ENCODE assay signal across 8 cellular contexts in genomic region chr2:64525323-64525625, GRCh38. TPM values are rescaled to one million over a fixed set of nuclear protein-coding genes. Genes with fewer than 3 reads are reported as not detected.
DNase-seq lines count a peak whose midpoint lies in the region; ATAC-seq and TF ChIP-seq lines count a peak whose summit lies in the region.

No MANE protein-coding gene starts in this region.

- no peak overlapping the region for H4K91ac ChIP-seq in mesenchymal stem cell (ENCODE audit: low read length)

- POLR2A ChIA-PET in AG04449 (lab: Yijun Ruan, JAX): no interaction called here
- POLR2A ChIA-PET in PC-3 (lab: Charles Lee; ENCODE audit: unreplicated experiment): interaction anchor here (0.7 kb wide), 1 partner anchor 24 kb away, joined by 7 read pairs; no protein-coding TSS in a partner anchor

- 11% methylated on average over 2 of the region's 4 CpGs for WGBS in mesenchymal stem cell

- H3F3A ChIP-seq in PC-3 (ENCODE audit: low read length, unreplicated experiment): no peaks in the 10 kb centered on the region

- peak; percentile 30 for ATAC-seq in GM19438 (IDR thresholded peaks at IDR 0.05; ENCODE audit: low read depth, unreplicated experiment)
- ATAC-seq in PC-3: peak; percentile 1
- ATAC-seq in HG02623 (IDR thresholded peaks at IDR 0.05; ENCODE audit: unreplicated experiment): no peak

- H3K9ac ChIP-seq in PC-3 (ENCODE audit: low read length) (peak overlapping the region; percentile 84), mesenchymal stem cell (ENCODE audit: low read length) (peak overlapping the region; percentile 94)

- H3K27me3 ChIP-seq in PC-3 (ENCODE audit: low read length) (no peaks in the 10 kb centered on the region), breast epithelium (no peaks in the 10 kb centered on the region), mesenchymal stem cell (ENCODE audit: control insufficient read depth in 1 of 2, insufficient read depth in 1 of 2, low read length in 2 of 2) (no peaks in the 10 kb centered on the region)

- BruUV-seq in PC-3 (replicated peaks; lab: Mats Ljungman, UMichigan): no TSS peak

- H3K4me1 ChIP-seq in PC-3 (ENCODE audit: insufficient read depth, low read length): peaks cover 4% of the 10 kb centered on the region
- no peaks in the 10 kb centered on the region for H3K4me1 ChIP-seq in breast epithelium
- no peaks in the 10 kb centered on the region for H3K4me1 ChIP-seq in mesenchymal stem cell (ENCODE audit: control insufficient read depth, insufficient read depth, low read depth, low read length)

- H3K23ac ChIP-seq in mesenchymal stem cell (ENCODE audit: low read length in 2 of 2): no peak overlapping the region

- H4K8ac ChIP-seq in mesenchymal stem cell (ENCODE audit: low read length): no peak overlapping the region

- no peaks in the 10 kb centered on the region for H3K9me2 ChIP-seq in PC-3 (replicated peaks; ENCODE audit: low read length)

- no peak overlapping the region for H2BK15ac ChIP-seq in mesenchymal stem cell (ENCODE audit: low read depth, poor library complexity, severe bottlenecking)

- H2BK120ac ChIP-seq in mesenchymal stem cell (ENCODE audit: low read depth, low read length): no peak overlapping the region

- peaks cover 2% of the 10 kb centered on the region for H3K79me1 ChIP-seq in mesenchymal stem cell (replicated peaks; ENCODE audit: low read length, poor library complexity, severe bottlenecking)

- H3K4me3 ChIP-seq in AG04449 (ENCODE audit: low read depth, low read length) (peak overlapping the region; percentile 91), PC-3 (ENCODE audit: low read length) (peak overlapping the region; percentile 76), breast epithelium (peak overlapping the region; percentile 92 to 99 (median 98)), mesenchymal stem cell (ENCODE audit: insufficient read depth in 1 of 2, low read depth in 1 of 2, low read length in 2 of 2) (peak overlapping the region; percentile 90 to 91)

- CTCF ChIA-PET in AG04449 (lab: Yijun Ruan, JAX) (interaction anchor here (1.7 to 8.0 kb wide), 5 partner anchors 8 to 195 kb away, joined by 4 to 137 read pairs (median 28); no protein-coding TSS in a partner anchor), PC-3 (lab: Charles Lee) (no interaction called here)

- H3K27ac ChIP-seq in PC-3 (ENCODE audit: low read length) (peak overlapping the region; percentile 57), breast epithelium (peak overlapping the region; percentile 96 to 97), mesenchymal stem cell (ENCODE audit: low read length, poor library complexity, severe bottlenecking) (peak overlapping the region; percentile 7), substantia nigra (ENCODE audit: low read depth, low read length, poor library complexity, severe bottlenecking) (peak overlapping the region; percentile 93)

- H2BK12ac ChIP-seq in mesenchymal stem cell (ENCODE audit: low read length in 2 of 2): no peak overlapping the region

- no peak overlapping the region for H2AK5ac ChIP-seq in mesenchymal stem cell (ENCODE audit: low read length, severe bottlenecking)

- H3K18ac ChIP-seq in mesenchymal stem cell (ENCODE audit: low read depth in 1 of 2, low read length in 2 of 2): no peak overlapping the region

- no peak for TF ChIP-seq CTCF in AG04449 (IDR thresholded peaks at IDR 0.05; ENCODE audit: insufficient read depth, low read length, missing control alignments)
- TF ChIP-seq CTCF in PC-3 (conservative IDR thresholded peaks at IDR 0.05; ENCODE audit: low read depth, low read length): no peak
- TF ChIP-seq CTCF in breast epithelium (IDR thresholded peaks at IDR 0.05): no peak

- H3K4me2 ChIP-seq in PC-3 (ENCODE audit: low read length) (peak overlapping the region; percentile 82), mesenchymal stem cell (ENCODE audit: low read length, poor library complexity, severe bottlenecking) (peak overlapping the region; percentile 66)

- DNase-seq in AG04449 (ENCODE audit: low read depth, low spot score) (no peak), PC-3 (peak; percentile 51), breast epithelium (ENCODE audit: low spot score in 2 of 2) (no peak), mesenchymal stem cell (peak; percentile 57), substantia nigra (lab: John Stamatoyannopoulos, UW) (no peak), ecto neural progenitor cell (ENCODE audit: low spot score) (no peak)

- no peak overlapping the region for H3K4ac ChIP-seq in mesenchymal stem cell (ENCODE audit: low read depth in 1 of 2, low read length in 2 of 2)

- peak overlapping the region; percentile 86 for H2AFZ ChIP-seq in PC-3 (ENCODE audit: low read length)
- H2AFZ ChIP-seq in mesenchymal stem cell (ENCODE audit: low read depth, low read length): no peak overlapping the region

- no peak overlapping the region for H2BK5ac ChIP-seq in mesenchymal stem cell (ENCODE audit: low read depth, low read length, poor library complexity, severe bottlenecking)

- peak overlapping the region in 1 of 2 experiments; percentile 2 for H3K14ac ChIP-seq in mesenchymal stem cell (ENCODE audit: low read length in 2 of 2)

- H4K20me1 ChIP-seq in PC-3 (ENCODE audit: low read length): peaks cover 12% of the 10 kb centered on the region

- H3K36me3 ChIP-seq in PC-3 (ENCODE audit: low read depth, low read length) (no peaks in the 10 kb centered on the region), breast epithelium (no peaks in the 10 kb centered on the region), mesenchymal stem cell (ENCODE audit: control insufficient read depth in 1 of 2, insufficient read depth in 2 of 2, low read depth in 1 of 2, low read length in 2 of 2) (no peaks in the 10 kb centered on the region)

- peaks cover 65% of the 10 kb centered on the region for H3K79me2 ChIP-seq in PC-3 (ENCODE audit: low read length)

- H3K9me3 ChIP-seq in PC-3 (ENCODE audit: low read length) (no peaks in the 10 kb centered on the region), breast epithelium (no peaks in the 10 kb centered on the region), mesenchymal stem cell (ENCODE audit: control insufficient read depth, low read length) (no peaks in the 10 kb centered on the region)

- intact Hi-C loops in PC-3 (cut with micrococcal nuclease) (no loop called here), breast epithelium (cut with DNase I; ENCODE audit: low total_unique reads) (no loop called here)

- no peak for TF ChIP-seq POLR2A in breast epithelium (IDR thresholded peaks at IDR 0.05)

RNA-seq across cellular contexts. Expression of gene AFTPH, which starts 1.1 kb away (rescaled TPM):
- total RNA-seq in PC-3 (2014; rRNA removed) (18.9 and 26.6 TPM in 2 replicates), breast epithelium (10 to 100 TPM; 33.4 to 75.8 (median 55.1) TPM)
- 10.9 TPM for polyA plus RNA-seq in mesenchymal stem cell (2013, experiment 1 of 2)
- polyA plus RNA-seq in mesenchymal stem cell (2013, experiment 2 of 2): 11.9 TPM

Comparison
In these comparisons a context has a peak if more than half of its experiments do, and no peak if none do; other contexts are left out.
1. DNase-seq: peak in PC-3 (single experiment) and mesenchymal stem cell (single experiment); none in AG04449 (single experiment), breast epithelium (0 of 2), substantia nigra (0 of 49) and ecto neural progenitor cell (single experiment).
2. H3K27ac ChIP-seq: peak in every context shown above with its lines; median percentile 96 in breast epithelium; 93 in substantia nigra; 57 in PC-3; 7 in mesenchymal stem cell.
3. Peak in every context shown above with its lines, with median percentiles within 50 percentile points of each other: H3K4me3 ChIP-seq.